In genomic region chr2:45651415-45652089, GRCh38 we compare ENCODE assay signal across 8 cellular contexts. TPM values are rescaled to one million over a fixed set of nuclear protein-coding genes. Genes with fewer than 3 reads are reported as not detected.
DNase-seq lines count a peak whose midpoint lies in the region; ATAC-seq and TF ChIP-seq lines count a peak whose summit lies in the region.

Gene PRKCE, plus strand, starts transcription at chr2:45651675.

- in situ Hi-C loops in endometrial microvascular endothelial cells (cut with HindIII; ENCODE audit: inconsistent ontology term, low pct_unique_long_range_greater_than_20kb, low sequenced_read_pairs), result no loop called here

- peak within 1 kb of the TSS; percentile 84 for H3K4me3 ChIP-seq in GM23338
- H3K4me3 ChIP-seq in LNCaP clone FGC (ENCODE audit: low read depth, low read length), result peak within 1 kb of the TSS; percentile 60

- H3K4me1 Mint-ChIP-seq in GM23338, result peaks cover 15% of the 10 kb centered on the region

- no peaks in the 10 kb centered on the region for H4K20me1 ChIP-seq in GM23338 (replicated peaks; ENCODE audit: insufficient read depth)

- H3K27ac Mint-ChIP-seq in GM23338, result no peak within 1 kb of the TSS

- peak within 1 kb of the TSS; percentile 93 for H3K4me2 ChIP-seq in GM23338

- DNase-seq in GM03348 (ENCODE audit: low spot score) (peak; percentile 84), GM23338 (ENCODE audit: low spot score) (peak; percentile 58), LNCaP clone FGC (ENCODE audit: low read depth) (no peak), mesenteric fat pad (ENCODE audit: low spot score) (peak; percentile 91), KG1 (lab: John Stamatoyannopoulos, UW) (no peak)
- DNase-seq in activated CD8-positive, alpha-beta memory T cell treated with anti-CD3 and anti-CD28 coated beads, Interleukin-2, amount 50 U/mL, for 4 hours, result peak; percentile 61
- DNase-seq in stimulated activated CD8-positive, alpha-beta memory T cell treated with anti-CD3 and anti-CD28 coated beads, Interleukin-2, amount 100 ng/mL, for 48 hours (ENCODE audit: low read depth in 2 of 2), result peak; percentile 17 to 26

- H3K36me3 ChIP-seq in GM23338 (ENCODE audit: insufficient read depth), result no peaks in the 10 kb centered on the region

- peaks cover 2% of the 10 kb centered on the region; the same call in 1 of the 3 replicates for H3K36me3 Mint-ChIP-seq in GM23338 (ENCODE audit: low read depth)

- peak within 1 kb of the TSS; percentile 95 for H3K4me3 Mint-ChIP-seq in GM23338

- H3K9me3 Mint-ChIP-seq in GM23338, result no peaks in the 10 kb centered on the region; the same call in 2 of the 3 replicates

- H3K27ac ChIP-seq in GM23338 (ENCODE audit: low read depth), result no peak within 1 kb of the TSS

- no peaks in the 10 kb centered on the region for H3K9me2 ChIP-seq in GM23338 (ENCODE audit: insufficient read depth)

- TF ChIP-seq CTCF in GM23338 (conservative IDR thresholded peaks at IDR 0.05; ENCODE audit: low read depth in 2 of 2), result no peak
- no peak for TF ChIP-seq CTCF in LNCaP clone FGC (IDR thresholded peaks at IDR 0.05; ENCODE audit: control insufficient read depth, extremely low read depth, insufficient read depth)

- peaks cover 78% of the 10 kb centered on the region for H3K27me3 ChIP-seq in GM23338 (ENCODE audit: insufficient read depth)

- no peaks in the 10 kb centered on the region for H3K79me2 ChIP-seq in GM23338 (replicated peaks; ENCODE audit: insufficient read depth)

- H3F3A ChIP-seq in GM23338 (replicated peaks; ENCODE audit: low read depth), result 0 out of 2 replicates have a peak, but pooled peaks cover 2% of the 10 kb centered on the region

- H3K27me3 Mint-ChIP-seq in GM23338 (ENCODE audit: insufficient read depth, low read depth, poor library complexity), result peaks cover 55% of the 10 kb centered on the region

- peaks cover 13% of the 10 kb centered on the region for H3K4me1 ChIP-seq in GM23338 (ENCODE audit: insufficient read depth)

- ATAC-seq in GM23338, result peak; percentile 32

- H2AFZ ChIP-seq in GM23338, result peak within 1 kb of the TSS; percentile 98

TF ChIP-seq in GM23338, 12 proteins besides CTCF, POLR2A, EP300 and RAD21:
- TF ChIP-seq POLR2AphosphoS5 (IDR thresholded peaks at IDR 0.05; ENCODE audit: low read depth) (no peak), ZNF331 (CRISPR knock-in tag; IDR thresholded peaks at IDR 0.05; ENCODE audit: low read depth) (no peak), EZH2 (IDR thresholded peaks at IDR 0.05; ENCODE audit: low read depth, unreplicated experiment) (peak; percentile 76), ZNF462 (CRISPR knock-in tag; IDR thresholded peaks at IDR 0.05) (no peak)

RNA-seq across cellular contexts. Expression of gene PRKCE, which starts in this region (rescaled TPM):
- total RNA-seq in GM23338 (2014; rRNA removed; shearing (Covaris generic)), result 0.94 and 2.7 TPM in 2 replicates
- polyA plus RNA-seq in GM23338 (2016; fragmentation: Nextera tagmentation; extraction: Ambion mirVana), result 0.82 and 1.2 TPM in 2 replicates
- total RNA-seq in endometrial microvascular endothelial cells (ENCODE audit: inconsistent ontology term), result 155 TPM
- 34.1 TPM for total RNA-seq in mesenteric fat pad

Comparison
In these comparisons a context has a peak if more than half of its experiments do, and no peak if none do; other contexts are left out.
1. DNase-seq: peak in GM03348 (single experiment), GM23338 (single experiment), activated CD8-positive, alpha-beta memory T cell treated with anti-CD3 and anti-CD28 coated beads, Interleukin-2, amount 50 U/mL, for 4 hours (single experiment), mesenteric fat pad (single experiment) and stimulated activated CD8-positive, alpha-beta memory T cell treated with anti-CD3 and anti-CD28 coated beads, Interleukin-2, amount 100 ng/mL, for 48 hours (2 of 2); none in LNCaP clone FGC (single experiment) and KG1 (single experiment).